In the genomic region with DNA sequence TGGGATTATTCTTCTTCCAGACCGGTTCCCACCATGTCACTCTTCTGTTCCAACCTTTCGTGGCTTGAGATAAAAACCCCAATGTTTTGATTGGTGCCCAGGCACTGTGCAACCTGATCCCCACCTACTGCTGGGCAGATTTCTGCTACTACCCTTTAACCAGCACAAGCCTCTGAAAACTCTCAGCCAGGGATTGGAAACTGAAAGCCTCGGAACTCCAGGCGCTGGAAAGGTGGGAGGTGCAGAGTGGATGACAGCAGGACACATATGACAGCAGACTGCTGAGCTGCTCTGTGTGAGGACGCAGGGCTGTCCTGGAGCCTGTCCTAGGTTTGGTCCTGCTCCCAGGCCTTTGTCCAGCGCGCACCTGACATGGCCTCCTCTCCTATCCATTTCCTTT, we compare ENCODE assay signal across 1 cellular context.
TF ChIP-seq lines count a peak whose summit lies in the region.

No MANE protein-coding gene starts in this region.

TF ChIP-seq in HepG2, 621 proteins besides CTCF, POLR2A, EP300 and RAD21 (continued from another document):
- TF ChIP-seq, protein P1, sequence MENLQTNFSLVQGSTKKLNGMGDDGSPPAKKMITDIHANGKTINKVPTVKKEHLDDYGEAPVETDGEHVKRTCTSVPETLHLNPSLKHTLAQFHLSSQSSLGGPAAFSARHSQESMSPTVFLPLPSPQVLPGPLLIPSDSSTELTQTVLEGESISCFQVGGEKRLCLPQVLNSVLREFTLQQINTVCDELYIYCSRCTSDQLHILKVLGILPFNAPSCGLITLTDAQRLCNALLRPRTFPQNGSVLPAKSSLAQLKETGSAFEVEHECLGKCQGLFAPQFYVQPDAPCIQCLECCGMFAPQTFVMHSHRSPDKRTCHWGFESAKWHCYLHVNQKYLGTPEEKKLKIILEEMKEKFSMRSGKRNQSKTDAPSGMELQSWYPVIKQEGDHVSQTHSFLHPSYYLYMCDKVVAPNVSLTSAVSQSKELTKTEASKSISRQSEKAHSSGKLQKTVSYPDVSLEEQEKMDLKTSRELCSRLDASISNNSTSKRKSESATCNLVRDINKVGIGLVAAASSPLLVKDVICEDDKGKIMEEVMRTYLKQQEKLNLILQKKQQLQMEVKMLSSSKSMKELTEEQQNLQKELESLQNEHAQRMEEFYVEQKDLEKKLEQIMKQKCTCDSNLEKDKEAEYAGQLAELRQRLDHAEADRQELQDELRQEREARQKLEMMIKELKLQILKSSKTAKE (CRISPR knock-in tag; IDR thresholded peaks at IDR 0.05; ENCODE audit: borderline replicate concordance) = no peak
- TF ChIP-seq, protein P2, sequence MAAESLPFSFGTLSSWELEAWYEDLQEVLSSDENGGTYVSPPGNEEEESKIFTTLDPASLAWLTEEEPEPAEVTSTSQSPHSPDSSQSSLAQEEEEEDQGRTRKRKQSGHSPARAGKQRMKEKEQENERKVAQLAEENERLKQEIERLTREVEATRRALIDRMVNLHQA (CRISPR knock-in tag; IDR thresholded peaks at IDR 0.05) = no peak
- TF ChIP-seq FOXJ3 (CRISPR knock-in tag; IDR thresholded peaks at IDR 0.05; ENCODE audit: borderline replicate concordance) = no peak
- TF ChIP-seq RFXAP (CRISPR knock-in tag; IDR thresholded peaks at IDR 0.05; ENCODE audit: borderline replicate concordance) = no peak
- TF ChIP-seq ZFY (CRISPR knock-in tag; IDR thresholded peaks at IDR 0.05) = no peak
- no peak for TF ChIP-seq NFIC (IDR thresholded peaks at IDR 0.05; ENCODE audit: low read length)
- TF ChIP-seq, protein P3, sequence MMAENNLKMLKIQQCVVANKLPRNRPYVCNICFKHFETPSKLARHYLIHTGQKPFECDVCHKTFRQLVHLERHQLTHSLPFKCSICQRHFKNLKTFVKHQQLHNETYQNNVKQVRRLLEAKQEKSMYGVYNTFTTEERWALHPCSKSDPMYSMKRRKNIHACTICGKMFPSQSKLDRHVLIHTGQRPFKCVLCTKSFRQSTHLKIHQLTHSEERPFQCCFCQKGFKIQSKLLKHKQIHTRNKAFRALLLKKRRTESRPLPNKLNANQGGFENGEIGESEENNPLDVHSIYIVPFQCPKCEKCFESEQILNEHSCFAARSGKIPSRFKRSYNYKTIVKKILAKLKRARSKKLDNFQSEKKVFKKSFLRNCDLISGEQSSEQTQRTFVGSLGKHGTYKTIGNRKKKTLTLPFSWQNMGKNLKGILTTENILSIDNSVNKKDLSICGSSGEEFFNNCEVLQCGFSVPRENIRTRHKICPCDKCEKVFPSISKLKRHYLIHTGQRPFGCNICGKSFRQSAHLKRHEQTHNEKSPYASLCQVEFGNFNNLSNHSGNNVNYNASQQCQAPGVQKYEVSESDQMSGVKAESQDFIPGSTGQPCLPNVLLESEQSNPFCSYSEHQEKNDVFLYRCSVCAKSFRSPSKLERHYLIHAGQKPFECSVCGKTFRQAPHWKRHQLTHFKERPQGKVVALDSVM (CRISPR knock-in tag; IDR thresholded peaks at IDR 0.05) = no peak
- no peak for TF ChIP-seq MED13 (CRISPR knock-in tag; IDR thresholded peaks at IDR 0.05)
- TF ChIP-seq SAP130 (CRISPR knock-in tag; IDR thresholded peaks at IDR 0.05; ENCODE audit: low read depth) = no peak
- TF ChIP-seq, protein P4, sequence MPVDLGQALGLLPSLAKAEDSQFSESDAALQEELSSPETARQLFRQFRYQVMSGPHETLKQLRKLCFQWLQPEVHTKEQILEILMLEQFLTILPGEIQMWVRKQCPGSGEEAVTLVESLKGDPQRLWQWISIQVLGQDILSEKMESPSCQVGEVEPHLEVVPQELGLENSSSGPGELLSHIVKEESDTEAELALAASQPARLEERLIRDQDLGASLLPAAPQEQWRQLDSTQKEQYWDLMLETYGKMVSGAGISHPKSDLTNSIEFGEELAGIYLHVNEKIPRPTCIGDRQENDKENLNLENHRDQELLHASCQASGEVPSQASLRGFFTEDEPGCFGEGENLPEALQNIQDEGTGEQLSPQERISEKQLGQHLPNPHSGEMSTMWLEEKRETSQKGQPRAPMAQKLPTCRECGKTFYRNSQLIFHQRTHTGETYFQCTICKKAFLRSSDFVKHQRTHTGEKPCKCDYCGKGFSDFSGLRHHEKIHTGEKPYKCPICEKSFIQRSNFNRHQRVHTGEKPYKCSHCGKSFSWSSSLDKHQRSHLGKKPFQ (CRISPR knock-in tag; IDR thresholded peaks at IDR 0.05; ENCODE audit: insufficient replicate concordance) = no peak
- no peak for TF ChIP-seq ZNF335 (CRISPR knock-in tag; IDR thresholded peaks at IDR 0.05)
- TF ChIP-seq DMAP1 (CRISPR knock-in tag; IDR thresholded peaks at IDR 0.05) = no peak
- no peak for TF ChIP-seq ZNF788 (CRISPR knock-in tag; IDR thresholded peaks at IDR 0.05; ENCODE audit: borderline replicate concordance)
- TF ChIP-seq ZBTB3 (CRISPR knock-in tag; IDR thresholded peaks at IDR 0.05; ENCODE audit: borderline replicate concordance, low read depth) = no peak
- TF ChIP-seq ZNF350 (CRISPR knock-in tag; IDR thresholded peaks at IDR 0.05; ENCODE audit: borderline replicate concordance, low read depth) = no peak
- TF ChIP-seq, protein P5, sequence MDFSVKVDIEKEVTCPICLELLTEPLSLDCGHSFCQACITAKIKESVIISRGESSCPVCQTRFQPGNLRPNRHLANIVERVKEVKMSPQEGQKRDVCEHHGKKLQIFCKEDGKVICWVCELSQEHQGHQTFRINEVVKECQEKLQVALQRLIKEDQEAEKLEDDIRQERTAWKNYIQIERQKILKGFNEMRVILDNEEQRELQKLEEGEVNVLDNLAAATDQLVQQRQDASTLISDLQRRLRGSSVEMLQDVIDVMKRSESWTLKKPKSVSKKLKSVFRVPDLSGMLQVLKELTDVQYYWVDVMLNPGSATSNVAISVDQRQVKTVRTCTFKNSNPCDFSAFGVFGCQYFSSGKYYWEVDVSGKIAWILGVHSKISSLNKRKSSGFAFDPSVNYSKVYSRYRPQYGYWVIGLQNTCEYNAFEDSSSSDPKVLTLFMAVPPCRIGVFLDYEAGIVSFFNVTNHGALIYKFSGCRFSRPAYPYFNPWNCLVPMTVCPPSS (IDR thresholded peaks at IDR 0.05) = no peak
- TF ChIP-seq ZNF816 (CRISPR knock-in tag; IDR thresholded peaks at IDR 0.05; ENCODE audit: borderline replicate concordance) = no peak
- no peak for TF ChIP-seq GPN1 (CRISPR knock-in tag; IDR thresholded peaks at IDR 0.05; ENCODE audit: borderline replicate concordance)
- TF ChIP-seq, protein P6, sequence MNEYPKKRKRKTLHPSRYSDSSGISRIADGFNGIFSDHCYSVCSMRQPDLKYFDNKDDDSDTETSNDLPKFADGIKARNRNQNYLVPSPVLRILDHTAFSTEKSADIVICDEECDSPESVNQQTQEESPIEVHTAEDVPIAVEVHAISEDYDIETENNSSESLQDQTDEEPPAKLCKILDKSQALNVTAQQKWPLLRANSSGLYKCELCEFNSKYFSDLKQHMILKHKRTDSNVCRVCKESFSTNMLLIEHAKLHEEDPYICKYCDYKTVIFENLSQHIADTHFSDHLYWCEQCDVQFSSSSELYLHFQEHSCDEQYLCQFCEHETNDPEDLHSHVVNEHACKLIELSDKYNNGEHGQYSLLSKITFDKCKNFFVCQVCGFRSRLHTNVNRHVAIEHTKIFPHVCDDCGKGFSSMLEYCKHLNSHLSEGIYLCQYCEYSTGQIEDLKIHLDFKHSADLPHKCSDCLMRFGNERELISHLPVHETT (CRISPR knock-in tag; conservative IDR thresholded peaks at IDR 0.05) = no peak
